22 cellular contexts compared by ENCODE assay signal in the genomic region with DNA sequence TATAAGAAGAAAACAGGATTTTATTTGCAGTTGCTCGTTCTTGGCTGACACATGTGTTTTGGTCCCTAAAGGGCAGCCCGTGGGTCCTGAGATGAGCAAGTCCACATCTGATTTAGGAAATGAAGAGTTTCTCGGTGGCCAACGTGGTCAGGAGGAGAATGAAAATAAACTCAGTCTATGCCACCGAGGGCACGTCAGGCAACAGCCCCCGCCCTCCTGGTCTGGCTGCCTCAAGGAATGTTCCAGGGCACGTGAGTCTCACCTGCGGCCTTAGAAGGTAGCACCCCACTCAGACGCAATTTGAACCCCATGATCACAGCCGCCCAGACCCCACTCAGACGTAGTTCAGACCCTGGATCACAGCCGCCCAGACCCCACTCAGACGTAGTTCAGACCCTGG.
DNase-seq lines count a peak whose midpoint lies in the region; FAIRE-seq and TF ChIP-seq lines count a peak whose summit lies in the region.
"Had no signal": no experiment of that assay in that cellular context is flagged by ENCODE, and none has a peak within 500 bp of the region (broad histone marks: within the 10 kb centered on the region; RNA-seq: fewer than 3 reads in every experiment).

No MANE protein-coding gene starts in this region.

- FAIRE-seq in HTR-8/SVneo (lab: Jason Lieb, UNC): no peak
- FAIRE-seq: A204.1, H1 had no signal

- H3K9me3 ChIP-seq in Peyer's patch (no peaks in the 10 kb centered on the region), spleen (no peaks in the 10 kb centered on the region), vagina (no peaks in the 10 kb centered on the region)

- H3K36me3 ChIP-seq in Peyer's patch: no peaks in the 10 kb centered on the region
- H3K36me3 ChIP-seq in spleen: no peaks in the 10 kb centered on the region
- no peaks in the 10 kb centered on the region for H3K36me3 ChIP-seq in vagina
- H3K36me3 ChIP-seq: BLaER1 had no signal

- intact Hi-C loops in spleen (cut with DNase I; ENCODE audit: low total_unique reads): no loop called here
- intact Hi-C loops in vagina (cut with DNase I): no loop called here

- H3K27ac ChIP-seq in Peyer's patch (no peak overlapping the region), spleen (no peak overlapping the region), vagina (no peak overlapping the region)
- H3K27ac ChIP-seq: BLaER1, HL-60, RWPE1 had no signal

- no peak for TF ChIP-seq CTCF in GM12865 (IDR thresholded peaks at IDR 0.05; ENCODE audit: insufficient read depth, low read depth, low read length, missing control alignments)
- no peak for TF ChIP-seq CTCF in Peyer's patch (IDR thresholded peaks at IDR 0.05)
- TF ChIP-seq CTCF in spleen (IDR thresholded peaks at IDR 0.05 in 8 of 11, conservative IDR thresholded peaks at IDR 0.05 in 3 of 11): no peak
- TF ChIP-seq CTCF in GM20000 (IDR thresholded peaks at IDR 0.05; ENCODE audit: extremely low read depth, missing control alignments): no peak
- TF ChIP-seq CTCF in vagina (IDR thresholded peaks at IDR 0.05): no peak

- DNase-seq in GM12865 (ENCODE audit: low read depth) (peak; percentile 24), Peyer's patch (peak in 2 of 3 donors; percentile 7 to 30), mesenteric fat pad (ENCODE audit: low spot score) (peak; percentile 64), spleen (peak; percentile 23), GM20000 (ENCODE audit: low spot score) (no peak), HTR-8/SVneo (ENCODE audit: insufficient read length, low spot score) (no peak), vagina (ENCODE audit: extremely low spot score in 2 of 2) (no peak)
- DNase-seq: CD4-positive, CD25-positive, alpha-beta regulatory T cell; DMS153; DND-41; NCI-H1092; NCI-H1417 treated with DMSO at 0.1 percent for 48 hours; NCI-H1694 treated with DMSO at 0.1 percent for 48 hours; NCI-H2081 treated with DMSO at 0.1 percent for 48 hours; NCI-H524; NCI-H748 treated with DMSO at 0.1 percent for 48 hours; SHP77 had no signal

- 79 to 87% (median 85%) methylated on average over 11 to 14 of the region's 14 CpGs for WGBS in spleen, 5 donors

- H3K27me3 ChIP-seq in Peyer's patch (no peaks in the 10 kb centered on the region), spleen (replicated peaks in 1 of 7) (peaks cover 0 to 5% (median 0%) of the 10 kb centered on the region in 7 donors), vagina (no peaks in the 10 kb centered on the region)
- H3K27me3 ChIP-seq: BLaER1 had no signal

- no peaks in the 10 kb centered on the region for H3K4me1 ChIP-seq in Peyer's patch
- no peaks in the 10 kb centered on the region for H3K4me1 ChIP-seq in spleen
- no peaks in the 10 kb centered on the region for H3K4me1 ChIP-seq in vagina

- H3K4me3 ChIP-seq in GM12865 (ENCODE audit: low read depth, low read length) (no peak overlapping the region), Peyer's patch (no peak overlapping the region), spleen (no peak overlapping the region), vagina (no peak overlapping the region)
- H3K4me3 ChIP-seq: BLaER1 had no signal

- no peak for TF ChIP-seq POLR2A in Peyer's patch (IDR thresholded peaks at IDR 0.05)
- no peak for TF ChIP-seq POLR2A in spleen (IDR thresholded peaks at IDR 0.05)
- TF ChIP-seq POLR2A in vagina (IDR thresholded peaks at IDR 0.05): no peak

Comparison
In these comparisons a context has a peak if more than half of its experiments do, and no peak if none do; other contexts are left out.
1. DNase-seq: peak in GM12865 (single experiment), Peyer's patch (2 of 3), mesenteric fat pad (single experiment) and spleen (single experiment); none in GM20000 (single experiment), HTR-8/SVneo (single experiment) and vagina (0 of 2).